8 cellular contexts compared by ENCODE assay signal in genomic region chr6:149723771-149724417, GRCh38. TPM values are rescaled to one million over a fixed set of nuclear protein-coding genes. Genes with fewer than 3 reads are reported as not detected.
DNase-seq lines count a peak whose midpoint lies in the region; ATAC-seq, FAIRE-seq and TF ChIP-seq lines count a peak whose summit lies in the region.

No MANE protein-coding gene starts in this region.

- no peaks in the 10 kb centered on the region for H3K79me2 ChIP-seq in GM12878 (ENCODE audit: control insufficient read depth, insufficient read depth, low read length)

- H3K36me3 ChIP-seq in GM12878 (ENCODE audit: control insufficient read depth in 2 of 2, insufficient read depth in 2 of 2, low read length in 1 of 2): peaks cover 3% of the 10 kb centered on the region in 2 experiments; a peak in 2 of 4 replicates
- peaks cover 13% of the 10 kb centered on the region for H3K36me3 ChIP-seq in effector memory CD4-positive, alpha-beta T cell (ENCODE audit: control insufficient read depth, insufficient read depth, low read length)

- no peak overlapping the region for H3K4me3 Mint-ChIP-seq in immature natural killer cell

- peak; percentile 91 for ATAC-seq in GM12878

- 95% methylated on average over 10 of the region's 10 CpGs for WGBS in GM12878 (ENCODE audit: insufficient coverage, insufficient replicate concordance, low lambda C conversion rate, missing lambda C conversion rate)

- DNase-seq in stimulated activated CD4-positive, alpha-beta T cell treated with anti-CD3 and anti-CD28 coated beads, Interleukin-15, amount 100 ng/mL, for 24 hours: peak; percentile 41
- no peak for DNase-seq in stimulated activated CD4-positive, alpha-beta T cell treated with anti-CD3 and anti-CD28 coated beads, Interleukin-12 subunit alpha, Interleukin-12 subunit beta, amount 100 ng/mL, for 4 hours
- DNase-seq in LoVo (ENCODE audit: low spot score) (peak; percentile 54), SK-N-DZ (ENCODE audit: low spot score) (peak; percentile 43), GM12878 (ENCODE audit: low read depth, low spot score) (no peak), immature natural killer cell (peak in 2 of 3 donors; percentile 22)
- DNase-seq in stimulated activated CD4-positive, alpha-beta T cell treated with anti-CD3 and anti-CD28 coated beads, Interleukin-4, amount 100 ng/mL, for 24 hours: peak; percentile 52
- no peak for DNase-seq in effector memory CD4-positive, alpha-beta T cell

- no peaks in the 10 kb centered on the region for H4K20me1 ChIP-seq in GM12878 (ENCODE audit: control insufficient read depth, insufficient read depth)

- H3K4me1 Mint-ChIP-seq in immature natural killer cell: peaks cover 7 to 11% of the 10 kb centered on the region in 2 donors

- no peaks in the 10 kb centered on the region for H3K9me3 Mint-ChIP-seq in immature natural killer cell

- peaks cover 8 to 19% (median 10%) of the 10 kb centered on the region in 3 donors for H3K36me3 Mint-ChIP-seq in immature natural killer cell

- in situ Hi-C loops in GM12878 (cut with MboI): no loop called here

- RAD21 ChIA-PET in GM12878 (lab: Charles Lee; ENCODE audit: unreplicated experiment): interaction anchor here (1.0 kb wide), 1 partner anchor 101 kb away, joined by 4 read pairs; no protein-coding TSS in a partner anchor

- no peak overlapping the region for H3K9ac ChIP-seq in GM12878 (ENCODE audit: control insufficient read depth, insufficient read depth, low read length)

- no peaks in the 10 kb centered on the region for H3K27me3 ChIP-seq in GM12878 (replicated peaks in 1 of 2; ENCODE audit: control insufficient read depth in 2 of 2, insufficient read depth in 2 of 2, low read length in 1 of 2)
- H3K27me3 ChIP-seq in effector memory CD4-positive, alpha-beta T cell (replicated peaks; ENCODE audit: control insufficient read depth, insufficient read depth, low read length, poor library complexity, severe bottlenecking): no peaks in the 10 kb centered on the region

- POLR2A ChIA-PET in GM12878 (lab: Charles Lee): no interaction called here

- SMC1A ChIA-PET in GM12878 (lab: Charles Lee; ENCODE audit: uncharacterized antibody, unreplicated experiment): no interaction called here

- no peak for TF ChIP-seq POLR2A in GM12878 (IDR thresholded peaks at IDR 0.05; ENCODE audit: low read depth, low read length)

- H3K27me3 Mint-ChIP-seq in immature natural killer cell (ENCODE audit: low read depth in 3 of 3): no peaks in the 10 kb centered on the region

- CTCF ChIA-PET in GM12878 (lab: Yijun Ruan, JAX): interaction anchor here (0.6 to 4.1 kb wide), 14 partner anchors 10 to 491 kb away, joined by 3 to 17 read pairs (median 4); partner anchors contain the start of gene NUP43

- H3K4me2 ChIP-seq in GM12878 (ENCODE audit: control insufficient read depth, insufficient read depth): no peak overlapping the region

- TF ChIP-seq CTCF in GM12878 (IDR thresholded peaks at IDR 0.05 in 2 of 3, conservative IDR thresholded peaks at IDR 0.05 in 1 of 3; ENCODE audit: control insufficient read depth in 2 of 3, extremely low read depth in 1 of 3, insufficient read depth in 1 of 3, low read depth in 3 of 3, low read length in 3 of 3): peak; percentile 73 to 76 (median 73)

- H2AFZ ChIP-seq in GM12878 (ENCODE audit: control insufficient read depth, low read depth, low read length): no peak overlapping the region

- no peak overlapping the region for H3K4me3 ChIP-seq in GM12878
- no peak overlapping the region for H3K4me3 ChIP-seq in effector memory CD4-positive, alpha-beta T cell (ENCODE audit: insufficient read depth, low read depth, low read length, poor library complexity, severe bottlenecking)

- H3K27ac ChIP-seq in GM12878 (ENCODE audit: control insufficient read depth, insufficient read depth): no peak overlapping the region
- H3K27ac ChIP-seq in effector memory CD4-positive, alpha-beta T cell (ENCODE audit: insufficient read depth, low read length, poor library complexity, severe bottlenecking): no peak overlapping the region

- peak; percentile 68 for TF ChIP-seq RAD21 in GM12878 (IDR thresholded peaks at IDR 0.05; ENCODE audit: insufficient read depth, low read depth, low read length)

- H3K4me1 ChIP-seq in GM12878 (ENCODE audit: control insufficient read depth, insufficient read depth, low read length): no peaks in the 10 kb centered on the region
- no peaks in the 10 kb centered on the region for H3K4me1 ChIP-seq in effector memory CD4-positive, alpha-beta T cell (ENCODE audit: control insufficient read depth, insufficient read depth, low read length, poor library complexity, severe bottlenecking)

- intact Hi-C loops in GM12878 (cut with micrococcal nuclease; ENCODE audit: unreplicated experiment): loop anchor here (5.0 to 10.0 kb wide), 4 partner anchors 108 to 291 kb away; partner anchors contain the start of gene LRP11

- FAIRE-seq in GM12878 (lab: Jason Lieb, UNC): peak; percentile 75

- TF ChIP-seq EP300 in GM12878 (IDR thresholded peaks at IDR 0.05; ENCODE audit: borderline replicate concordance in 1 of 2, control insufficient read depth in 1 of 2, low read depth in 2 of 2, low read length in 2 of 2): no peak

- no peak overlapping the region for H3K27ac Mint-ChIP-seq in immature natural killer cell

- H3K9me3 ChIP-seq in GM12878 (replicated peaks; ENCODE audit: control insufficient read depth, insufficient read depth, low read length): no peaks in the 10 kb centered on the region
- H3K9me3 ChIP-seq in effector memory CD4-positive, alpha-beta T cell (ENCODE audit: control insufficient read depth, low read length): no peaks in the 10 kb centered on the region

- BruUV-seq in GM12878 (replicated peaks; lab: Mats Ljungman, UMichigan): no TSS peak

RNA-seq across cellular contexts. Expression of gene LATS1, which starts 6.0 kb away (rescaled TPM):
- polyA plus RNA-seq in SK-N-DZ (2014; cell fraction: cytosol; rRNA removed): 12.3 and 16.7 TPM in 2 replicates
- 10.3 and 10.4 TPM in 2 replicates for polyA plus RNA-seq in SK-N-DZ (2014; cell fraction: nucleus; rRNA removed)
- 54.5 and 56.4 TPM in 2 replicates for total RNA-seq in GM12878 (2013; cell fraction: nucleolus; rRNA removed)
- total RNA-seq in GM12878 (2014; rRNA removed) (10.7 and 11.0 TPM in 2 replicates), GM12878 (2014; rRNA removed; fragmentation: Illumina TruSeq; extraction: Trizol) (13.5 and 13.8 TPM in 2 replicates), GM12878 (2021) (15.5 and 15.6 TPM in 2 replicates)
- polyA plus RNA-seq in GM12878 (2011; ENCODE audit: low read depth): 6.1 TPM
- polyA plus RNA-seq in GM12878 (2011; rRNA removed) (9.7 and 10.1 TPM in 2 replicates), GM12878 (2014; fragmentation: Illumina TruSeq; extraction: Trizol) (11.8 and 13.4 TPM in 2 replicates), GM12878 (2014; fragmentation: Nextera tagmentation; extraction: Ambion mirVana) (1 to 10 TPM; 2.1 to 2.4 TPM), GM12878 (2014; rRNA removed) (5.4 and 7.3 TPM in 2 replicates), GM12878 (2016; fragmentation: Nextera tagmentation; extraction: Ambion mirVana) (10 to 100 TPM; 10.9 to 11.1 TPM), immature natural killer cell (10 to 100 TPM in 1 of 3 donors, 1 to 10 TPM in 2; 3.8 to 13.5 (median 6.3) TPM)
- polyA plus RNA-seq in GM12878 (2011; cell fraction: cytosol; rRNA removed): 7.9 and 10.1 TPM in 2 replicates
- 9.4 and 10.3 TPM in 2 replicates for polyA plus RNA-seq in GM12878 (2011; cell fraction: nucleus; rRNA removed)
- 6.8 and 7.7 TPM in 2 replicates for polyA plus RNA-seq in GM12878 (2012)
- polyA minus RNA-seq in GM12878 (2011; rRNA and poly(A)+ RNA removed): 19.7 and 27.6 TPM in 2 replicates
- 7.9 and 10.6 TPM in 2 replicates for polyA minus RNA-seq in GM12878 (2011; cell fraction: cytosol; rRNA and poly(A)+ RNA removed)
- 15.0 and 20.8 TPM in 2 replicates for polyA minus RNA-seq in GM12878 (2011; cell fraction: nucleus; rRNA and poly(A)+ RNA removed)

RNA-seq across cellular contexts. Expression of gene NUP43, which starts 22.4 kb away (rescaled TPM):
- 66.3 and 111 TPM in 2 replicates for polyA plus RNA-seq in SK-N-DZ (2014; cell fraction: cytosol; rRNA removed)
- polyA plus RNA-seq in SK-N-DZ (2014; cell fraction: nucleus; rRNA removed): 47.2 and 57.9 TPM in 2 replicates
- total RNA-seq in GM12878 (2013; cell fraction: nucleolus; rRNA removed): 60.5 and 75.5 TPM in 2 replicates
- total RNA-seq in GM12878 (2014; rRNA removed): 25.9 and 29.5 TPM in 2 replicates
- total RNA-seq in GM12878 (2014; rRNA removed; fragmentation: Illumina TruSeq; extraction: Trizol): 31.9 and 32.2 TPM in 2 replicates
- 34.8 and 44.5 TPM in 2 replicates for total RNA-seq in GM12878 (2021)
- 10.0 TPM for polyA plus RNA-seq in GM12878 (2011; ENCODE audit: low read depth)
- polyA plus RNA-seq in GM12878 (2011; rRNA removed): 54.2 and 67.5 TPM in 2 replicates
- polyA plus RNA-seq in GM12878 (2011; cell fraction: cytosol; rRNA removed): 27.6 and 27.8 TPM in 2 replicates
- 31.0 and 33.8 TPM in 2 replicates for polyA plus RNA-seq in GM12878 (2011; cell fraction: nucleus; rRNA removed)
- 13.3 and 16.2 TPM in 2 replicates for polyA plus RNA-seq in GM12878 (2012)
- polyA plus RNA-seq in GM12878 (2014; fragmentation: Illumina TruSeq; extraction: Trizol): 29.6 and 36.2 TPM in 2 replicates
- polyA plus RNA-seq in GM12878 (2014; fragmentation: Nextera tagmentation; extraction: Ambion mirVana): 10 to 100 TPM in 1 of 2 experiments, 1 to 10 TPM in 1; 8.9 to 10.4 TPM
- 23.2 and 26.6 TPM in 2 replicates for polyA plus RNA-seq in GM12878 (2014; rRNA removed)
- polyA plus RNA-seq in GM12878 (2016; fragmentation: Nextera tagmentation; extraction: Ambion mirVana): 10 to 100 TPM; 21.8 to 28.8 TPM
- polyA minus RNA-seq in GM12878 (2011; rRNA and poly(A)+ RNA removed): 84.3 and 161 TPM in 2 replicates
- 34.1 and 34.8 TPM in 2 replicates for polyA minus RNA-seq in GM12878 (2011; cell fraction: cytosol; rRNA and poly(A)+ RNA removed)
- polyA minus RNA-seq in GM12878 (2011; cell fraction: nucleus; rRNA and poly(A)+ RNA removed): 11.0 and 16.0 TPM in 2 replicates
- 1 to 10 TPM; 1.5 to 6.8 (median 2.9) TPM for polyA plus RNA-seq in immature natural killer cell

RNA-seq across cellular contexts. Expression of gene PCMT1, which starts 25.6 kb away (rescaled TPM):
- polyA plus RNA-seq in SK-N-DZ (2014; cell fraction: cytosol; rRNA removed): 148 and 164 TPM in 2 replicates
- 82.9 and 95.5 TPM in 2 replicates for polyA plus RNA-seq in SK-N-DZ (2014; cell fraction: nucleus; rRNA removed)
- 39.6 and 40.5 TPM in 2 replicates for total RNA-seq in GM12878 (2013; cell fraction: nucleolus; rRNA removed)
- total RNA-seq in GM12878 (2014; rRNA removed) (45.1 and 48.7 TPM in 2 replicates), GM12878 (2014; rRNA removed; fragmentation: Illumina TruSeq; extraction: Trizol) (45.1 and 48.5 TPM in 2 replicates), GM12878 (2021) (53.0 and 56.0 TPM in 2 replicates)
- polyA plus RNA-seq in GM12878 (2011; ENCODE audit: low read depth): 28.2 TPM
- polyA plus RNA-seq in GM12878 (2011; rRNA removed) (114 and 137 TPM in 2 replicates), GM12878 (2014; fragmentation: Illumina TruSeq; extraction: Trizol) (49.4 and 62.3 TPM in 2 replicates), GM12878 (2014; fragmentation: Nextera tagmentation; extraction: Ambion mirVana) (100 to 1,000 TPM in 1 of 2 experiments, 10 to 100 TPM in 1; 87.6 to 114 TPM), GM12878 (2014; rRNA removed) (72.1 and 74.8 TPM in 2 replicates), GM12878 (2016; fragmentation: Nextera tagmentation; extraction: Ambion mirVana) (100 to 1,000 TPM; 122 to 126 TPM), immature natural killer cell (100 to 1,000 TPM; 160 to 283 (median 172) TPM)
- 114 and 126 TPM in 2 replicates for polyA plus RNA-seq in GM12878 (2011; cell fraction: cytosol; rRNA removed)
- 43.6 and 54.1 TPM in 2 replicates for polyA plus RNA-seq in GM12878 (2011; cell fraction: nucleus; rRNA removed)
- 39.2 and 46.1 TPM in 2 replicates for polyA plus RNA-seq in GM12878 (2012)
- 72.0 and 93.3 TPM in 2 replicates for polyA minus RNA-seq in GM12878 (2011; rRNA and poly(A)+ RNA removed)
- polyA minus RNA-seq in GM12878 (2011; cell fraction: cytosol; rRNA and poly(A)+ RNA removed): 26.7 and 28.1 TPM in 2 replicates
- 13.5 and 16.2 TPM in 2 replicates for polyA minus RNA-seq in GM12878 (2011; cell fraction: nucleus; rRNA and poly(A)+ RNA removed)

Comparison
In these comparisons a context has a peak if more than half of its experiments do, and no peak if none do; other contexts are left out.
1. DNase-seq: peak in stimulated activated CD4-positive, alpha-beta T cell treated with anti-CD3 and anti-CD28 coated beads, Interleukin-15, amount 100 ng/mL, for 24 hours (single experiment), LoVo (single experiment), SK-N-DZ (single experiment), immature natural killer cell (2 of 3) and stimulated activated CD4-positive, alpha-beta T cell treated with anti-CD3 and anti-CD28 coated beads, Interleukin-4, amount 100 ng/mL, for 24 hours (single experiment); none in stimulated activated CD4-positive, alpha-beta T cell treated with anti-CD3 and anti-CD28 coated beads, Interleukin-12 subunit alpha, Interleukin-12 subunit beta, amount 100 ng/mL, for 4 hours (single experiment), GM12878 (single experiment) and effector memory CD4-positive, alpha-beta T cell (0 of 3).